In the genomic region with DNA sequence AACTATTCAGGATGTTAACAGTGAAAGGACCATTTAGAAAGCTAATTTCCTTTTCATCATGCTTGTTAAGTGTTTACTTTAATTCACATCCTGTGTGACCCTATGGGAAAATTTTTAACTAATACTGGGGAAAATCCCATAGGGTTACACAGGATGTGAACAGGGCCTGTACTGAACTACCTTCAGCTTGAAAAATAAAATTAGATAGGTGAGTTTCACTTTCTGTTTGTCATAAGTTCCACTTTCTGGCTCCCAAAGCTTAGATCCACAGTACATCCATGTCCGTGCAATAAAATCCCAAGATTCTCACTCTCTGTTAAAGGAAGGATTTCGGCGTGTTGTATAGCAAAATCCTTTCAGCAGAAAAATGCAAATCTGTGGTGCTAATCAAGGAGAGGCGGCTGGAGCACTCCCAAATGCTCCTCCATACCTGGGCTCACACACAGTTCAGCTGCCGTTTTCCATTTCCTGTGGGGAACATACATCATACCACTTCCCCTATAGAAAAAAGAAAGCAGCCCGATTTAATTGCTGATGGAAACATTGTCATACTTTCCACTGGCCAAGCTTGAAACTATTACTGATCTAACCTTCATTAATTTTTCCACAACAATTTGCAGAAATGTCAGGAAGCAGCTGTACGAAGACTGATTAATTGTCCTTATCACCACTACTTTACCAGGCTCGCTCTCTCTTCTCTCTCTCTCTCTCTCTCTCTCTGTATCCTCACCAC, we compare ENCODE assay signal across 1 cellular context.
TF ChIP-seq lines count a peak whose summit lies in the region.

No MANE protein-coding gene starts in this region.

TF ChIP-seq in GM12878, 131 proteins besides CTCF, POLR2A, EP300 and RAD21 (continued from another document):
- TF ChIP-seq IRF3 (IDR thresholded peaks at IDR 0.05) (no peak), EZH2 (IDR thresholded peaks at IDR 0.05; ENCODE audit: borderline replicate concordance, control insufficient read depth, low read depth, low read length) (no peak), NR2C1 (IDR thresholded peaks at IDR 0.05) (no peak), SMARCA5 (IDR thresholded peaks at IDR 0.05) (peak; percentile 77; the same call in 1 of the 2 replicates), MYB (IDR thresholded peaks at IDR 0.05; ENCODE audit: borderline replicate concordance, low read depth, low read length) (no peak)
- TF ChIP-seq, protein P1, sequence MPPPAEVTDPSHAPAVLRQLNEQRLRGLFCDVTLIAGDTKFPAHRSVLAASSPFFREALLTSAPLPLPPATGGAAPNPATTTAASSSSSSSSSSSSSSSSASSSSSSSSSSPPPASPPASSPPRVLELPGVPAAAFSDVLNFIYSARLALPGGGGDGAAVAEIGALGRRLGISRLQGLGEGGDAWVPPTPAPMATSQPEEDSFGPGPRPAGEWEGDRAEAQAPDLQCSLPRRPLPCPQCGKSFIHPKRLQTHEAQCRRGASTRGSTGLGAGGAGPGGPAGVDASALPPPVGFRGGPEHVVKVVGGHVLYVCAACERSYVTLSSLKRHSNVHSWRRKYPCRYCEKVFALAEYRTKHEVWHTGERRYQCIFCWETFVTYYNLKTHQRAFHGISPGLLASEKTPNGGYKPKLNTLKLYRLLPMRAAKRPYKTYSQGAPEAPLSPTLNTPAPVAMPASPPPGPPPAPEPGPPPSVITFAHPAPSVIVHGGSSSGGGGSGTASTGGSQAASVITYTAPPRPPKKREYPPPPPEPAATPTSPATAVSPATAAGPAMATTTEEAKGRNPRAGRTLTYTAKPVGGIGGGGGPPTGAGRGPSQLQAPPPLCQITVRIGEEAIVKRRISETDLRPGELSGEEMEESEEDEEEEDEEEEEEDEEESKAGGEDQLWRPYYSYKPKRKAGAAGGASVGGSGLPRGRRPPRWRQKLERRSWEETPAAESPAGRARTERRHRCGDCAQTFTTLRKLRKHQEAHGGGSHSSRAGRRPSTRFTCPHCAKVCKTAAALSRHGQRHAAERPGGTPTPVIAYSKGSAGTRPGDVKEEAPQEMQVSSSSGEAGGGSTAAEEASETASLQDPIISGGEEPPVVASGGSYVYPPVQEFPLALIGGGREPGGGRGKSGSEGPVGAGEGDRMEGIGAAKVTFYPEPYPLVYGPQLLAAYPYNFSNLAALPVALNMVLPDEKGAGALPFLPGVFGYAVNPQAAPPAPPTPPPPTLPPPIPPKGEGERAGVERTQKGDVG (CRISPR knock-in tag; IDR thresholded peaks at IDR 0.05): no peak
- TF ChIP-seq, protein P2, sequence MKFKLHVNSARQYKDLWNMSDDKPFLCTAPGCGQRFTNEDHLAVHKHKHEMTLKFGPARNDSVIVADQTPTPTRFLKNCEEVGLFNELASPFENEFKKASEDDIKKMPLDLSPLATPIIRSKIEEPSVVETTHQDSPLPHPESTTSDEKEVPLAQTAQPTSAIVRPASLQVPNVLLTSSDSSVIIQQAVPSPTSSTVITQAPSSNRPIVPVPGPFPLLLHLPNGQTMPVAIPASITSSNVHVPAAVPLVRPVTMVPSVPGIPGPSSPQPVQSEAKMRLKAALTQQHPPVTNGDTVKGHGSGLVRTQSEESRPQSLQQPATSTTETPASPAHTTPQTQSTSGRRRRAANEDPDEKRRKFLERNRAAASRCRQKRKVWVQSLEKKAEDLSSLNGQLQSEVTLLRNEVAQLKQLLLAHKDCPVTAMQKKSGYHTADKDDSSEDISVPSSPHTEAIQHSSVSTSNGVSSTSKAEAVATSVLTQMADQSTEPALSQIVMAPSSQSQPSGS (IDR thresholded peaks at IDR 0.05; ENCODE audit: low read length): peak; percentile 96
